In genomic region chr22:37377927-37378326, GRCh38 we compare ENCODE assay signal across 26 cellular contexts. TPM values are rescaled to one million over a fixed set of nuclear protein-coding genes. Genes with fewer than 3 reads are reported as not detected.
A peak's percentile ranks its signal among the peaks of the same experiment; 100 is the strongest.
DNase-seq lines count a peak whose midpoint lies in the region; ATAC-seq, FAIRE-seq and TF ChIP-seq lines count a peak whose summit lies in the region.
"Had no signal": no experiment of that assay in that cellular context is flagged by ENCODE, and none has a peak within 500 bp of the region (broad histone marks: within the 10 kb centered on the region; RNA-seq: fewer than 3 reads in every experiment).

No MANE protein-coding gene starts in this region.

- FAIRE-seq in keratinocyte (lab: Jason Lieb, UNC), result no peak
- peak; percentile 20 for FAIRE-seq in urothelium cell line (lab: Jason Lieb, UNC)
- FAIRE-seq: astrocyte, HTR-8/SVneo, islet of Langerhans had no signal

- peaks cover 71% of the 10 kb centered on the region for H3K4me1 ChIP-seq in OCI-LY7 (ENCODE audit: insufficient read depth, low read length, poor library complexity, severe bottlenecking)
- no peaks in the 10 kb centered on the region for H3K4me1 ChIP-seq in keratinocyte (ENCODE audit: control insufficient read depth, extremely low read depth, insufficient read depth, low read length)
- peaks cover 12% of the 10 kb centered on the region for H3K4me1 ChIP-seq in left ventricle myocardium inferior
- H3K4me1 ChIP-seq: psoas muscle had no signal

- BruUV-seq in OCI-LY7 (replicated peaks; lab: Mats Ljungman, UMichigan), result no TSS peak

- ATAC-seq in HG03135 (IDR thresholded peaks at IDR 0.05; ENCODE audit: unreplicated experiment) (no peak), GM21786 (IDR thresholded peaks at IDR 0.05; ENCODE audit: unreplicated experiment) (no peak)
- ATAC-seq: activated CD4-positive, CD25-positive, alpha-beta regulatory T cell treated with anti-CD3 and anti-CD28 coated beads, Interleukin-2, amount 50 U/mL, for 24 hours; activated T-cell treated with anti-CD3 and anti-CD28 coated beads, Interleukin-2, amount 50 U/mL, for 72 hours; naive thymus-derived CD4-positive, alpha-beta T cell had no signal

- H3K4me2 ChIP-seq in OCI-LY7 (ENCODE audit: low read length) (peak overlapping the region; percentile 44; the same call in 1 of the 2 replicates), keratinocyte (ENCODE audit: control insufficient read depth, extremely low read depth, insufficient read depth, low read depth, low read length) (no peak overlapping the region)

- POLR2A ChIA-PET in OCI-LY7 (lab: Charles Lee), result no interaction called here

- no peaks in the 10 kb centered on the region for H4K20me1 ChIP-seq in OCI-LY7 (ENCODE audit: insufficient read depth, low read length)
- no peaks in the 10 kb centered on the region for H4K20me1 ChIP-seq in keratinocyte (ENCODE audit: control insufficient read depth, extremely low read depth, insufficient read depth, low read length)

- no peaks in the 10 kb centered on the region for H3K9me2 ChIP-seq in OCI-LY7 (ENCODE audit: insufficient read depth, low read length)

- H3K9me3 ChIP-seq in OCI-LY7 (ENCODE audit: low read length) (no peaks in the 10 kb centered on the region), keratinocyte (ENCODE audit: control insufficient read depth, low read depth, low read length) (no peaks in the 10 kb centered on the region), left ventricle myocardium inferior (replicated peaks) (no peaks in the 10 kb centered on the region)
- H3K9me3 ChIP-seq: psoas muscle, tibial nerve had no signal

- intact Hi-C loops in OCI-LY7 (cut with micrococcal nuclease; ENCODE audit: unreplicated experiment) (no loop called here), left ventricle myocardium inferior (cut with micrococcal nuclease) (no loop called here)

- H3K27ac ChIP-seq in OCI-LY7 (ENCODE audit: low read depth, low read length, poor library complexity, severe bottlenecking), result peak overlapping the region; percentile 13
- H3K27ac ChIP-seq in keratinocyte (ENCODE audit: control insufficient read depth, insufficient read depth, low read length), result no peak overlapping the region
- no peak overlapping the region for H3K27ac ChIP-seq in left ventricle myocardium inferior (replicated peaks)
- H3K27ac ChIP-seq: 22Rv1, psoas muscle, tibial nerve had no signal

- no peak overlapping the region for H3K9ac ChIP-seq in keratinocyte (ENCODE audit: control insufficient read depth, extremely low read depth, insufficient read depth, low read length)

- H2AFZ ChIP-seq in OCI-LY7 (ENCODE audit: low read length), result no peak overlapping the region
- H2AFZ ChIP-seq in keratinocyte (ENCODE audit: control insufficient read depth, low read length), result no peak overlapping the region

- no peaks in the 10 kb centered on the region for H3K79me2 ChIP-seq in OCI-LY7 (ENCODE audit: insufficient read depth, low read depth, low read length)
- no peaks in the 10 kb centered on the region for H3K79me2 ChIP-seq in keratinocyte (ENCODE audit: control insufficient read depth, insufficient read depth, low read length)

- CTCF ChIA-PET in OCI-LY7 (lab: Charles Lee; ENCODE audit: unreplicated experiment), result no interaction called here

- DNase-seq in DMS53 (lab: John Stamatoyannopoulos, UW), result peak; percentile 1
- DNase-seq in DMS53 treated with DMSO at 0.1 percent for 48 hours (lab: John Stamatoyannopoulos, UW; ENCODE audit: unreplicated experiment), result no peak
- DNase-seq in OCI-LY7 (ENCODE audit: low spot score), result peak; percentile 86
- peak; percentile 15 for DNase-seq in keratinocyte (ENCODE audit: low read depth, low spot score)
- DNase-seq in urothelium cell line (ENCODE audit: low spot score), result no peak
- DNase-seq in left ventricle myocardium inferior, result no peak
- DNase-seq: activated CD4-positive, alpha-beta T cell treated with anti-CD3 and anti-CD28 coated beads, Interleukin-2, amount 50 U/mL, for 48 hours; activated T-cell treated with anti-CD3 and anti-CD28 coated beads, Interleukin-2, amount 50 U/mL, for 72 hours; central memory CD4-positive, alpha-beta T cell; EL; endodermal cell; KBM-7; midbrain; naive thymus-derived CD4-positive, alpha-beta T cell; NCI-H1417 treated with DMSO at 0.1 percent for 48 hours; NCI-H82; psoas muscle; stimulated activated CD4-positive, alpha-beta T cell treated with anti-CD3 and anti-CD28 coated beads, Interleukin-4, amount 100 ng/mL, for 24 hours had no signal

- H3K36me3 ChIP-seq in OCI-LY7 (ENCODE audit: insufficient read depth, low read length) (no peaks in the 10 kb centered on the region), keratinocyte (ENCODE audit: control insufficient read depth in 2 of 2, extremely low read depth in 1 of 2, insufficient read depth in 2 of 2, low read length in 2 of 2) (no peaks in the 10 kb centered on the region), left ventricle myocardium inferior (no peaks in the 10 kb centered on the region)
- H3K36me3 ChIP-seq: tibial nerve had no signal

- dilution Hi-C loops in keratinocyte (cut with MboI; ENCODE audit: extremely low pct_ligation_motif_present, low sequenced_read_pairs), result no loop called here

- peaks cover 45% of the 10 kb centered on the region for H3K27me3 ChIP-seq in keratinocyte (ENCODE audit: control insufficient read depth, extremely low read depth, insufficient read depth, low read length)
- peaks cover 94% of the 10 kb centered on the region for H3K27me3 ChIP-seq in left ventricle myocardium inferior (ENCODE audit: low read depth)

- no peak overlapping the region for H3K4me3 ChIP-seq in OCI-LY7 (ENCODE audit: low read depth, low read length, poor library complexity, severe bottlenecking)
- no peak overlapping the region for H3K4me3 ChIP-seq in keratinocyte (ENCODE audit: control insufficient read depth in 2 of 3, extremely low read depth in 1 of 3, insufficient read depth in 2 of 3, low read depth in 1 of 3, low read length in 3 of 3)
- H3K4me3 ChIP-seq in left ventricle myocardium inferior, result no peak overlapping the region
- H3K4me3 ChIP-seq: psoas muscle, tibial nerve had no signal

- H3K9me1 ChIP-seq in keratinocyte (ENCODE audit: control insufficient read depth, extremely low read depth, insufficient read depth, low read length), result no peaks in the 10 kb centered on the region

- TF ChIP-seq CTCF in OCI-LY7 (conservative IDR thresholded peaks at IDR 0.05; ENCODE audit: low read length), result no peak
- TF ChIP-seq CTCF in keratinocyte (optimal IDR thresholded peaks at IDR 0.05 in 1 of 3, IDR thresholded peaks at IDR 0.05 in 1 of 3, conservative IDR thresholded peaks at IDR 0.05 in 1 of 3; ENCODE audit: extremely low read depth in 1 of 3, insufficient read depth in 2 of 3, low read length in 3 of 3), result no peak
- no peak for TF ChIP-seq CTCF in left ventricle myocardium inferior (IDR thresholded peaks at IDR 0.05; ENCODE audit: borderline replicate concordance)

RNA-seq across cellular contexts. Expression of gene ELFN2, which starts 49.4 kb away (rescaled TPM):
- total RNA-seq in OCI-LY7 (2014; rRNA removed; shearing (Covaris generic)), result 0.63 and 0.82 TPM in 2 replicates
- total RNA-seq in OCI-LY7 (2022) (0.83 and 1.8 TPM in 2 replicates), left ventricle myocardium inferior (not detected)
- 0.13 to 0.28 TPM (median 0.19 TPM) in 3 replicates for polyA plus RNA-seq in keratinocyte
- 0.07 TPM for polyA plus RNA-seq in keratinocyte (2011; ENCODE audit: low read depth)
- polyA plus RNA-seq in keratinocyte (2011; cell fraction: cytosol; rRNA removed), result 0.09 and 0.23 TPM in 2 replicates
- 0.74 and 1.5 TPM in 2 replicates for polyA plus RNA-seq in keratinocyte (2011; cell fraction: nucleus; rRNA removed)
- polyA plus RNA-seq in keratinocyte (2012; ENCODE audit: low replicate concordance), result 0.25 and 0.56 TPM in 2 replicates
- 0.22 to 0.62 TPM (median 0.49 TPM) in 3 replicates for polyA minus RNA-seq in keratinocyte
- polyA minus RNA-seq in keratinocyte (2011; cell fraction: cytosol; rRNA and poly(A)+ RNA removed), result 0.58 TPM
- polyA minus RNA-seq in keratinocyte (2011; cell fraction: nucleus; rRNA and poly(A)+ RNA removed), result 0.84 and 0.93 TPM in 2 replicates
- total RNA-seq: psoas muscle had no signal
- polyA plus RNA-seq: naive thymus-derived CD4-positive, alpha-beta T cell had no signal

Comparison
In these comparisons a context has a peak if more than half of its experiments do, and no peak if none do; other contexts are left out.
1. DNase-seq: peak in DMS53 (single experiment), OCI-LY7 (single experiment) and keratinocyte (single experiment); none in DMS53 treated with DMSO at 0.1 percent for 48 hours (single experiment), urothelium cell line (single experiment) and left ventricle myocardium inferior (single experiment).